ENCODE assay signal across 18 cellular contexts in the genomic region with DNA sequence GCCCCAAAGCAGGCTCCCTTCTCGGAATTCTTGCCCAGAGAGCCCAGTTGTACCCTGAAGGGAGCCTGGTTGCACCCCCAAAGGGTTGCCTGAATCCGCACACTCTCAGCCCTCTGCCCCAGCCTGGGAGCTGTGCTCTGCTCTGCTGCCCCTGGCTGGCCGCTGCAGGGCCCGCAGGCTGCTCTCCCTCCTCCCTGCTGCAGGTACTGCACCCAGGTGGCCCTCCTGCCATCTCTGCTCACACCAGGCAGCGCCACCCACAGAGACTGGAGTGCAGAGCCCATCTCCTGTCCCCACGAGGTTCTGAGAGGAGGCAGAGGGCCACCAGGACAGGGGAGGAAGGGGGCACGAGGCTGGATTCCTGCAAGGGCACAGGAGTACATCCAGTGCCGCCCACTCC.
A peak's percentile ranks its signal among the peaks of the same experiment; 100 is the strongest.
DNase-seq lines count a peak whose midpoint lies in the region; ATAC-seq and TF ChIP-seq lines count a peak whose summit lies in the region.
"Had no signal": no experiment of that assay in that cellular context is flagged by ENCODE, and none has a peak within 500 bp of the region (broad histone marks: within the 10 kb centered on the region; RNA-seq: fewer than 3 reads in every experiment).

No MANE protein-coding gene starts in this region.

- H3K79me2 ChIP-seq in GM23338 (replicated peaks; ENCODE audit: insufficient read depth) (no peaks in the 10 kb centered on the region), parathyroid adenoma (peaks cover 15% of the 10 kb centered on the region)

- 56 to 67% methylated on average over 4 to 8 of the region's 8 CpGs for WGBS in endodermal cell (ENCODE audit: insufficient coverage in 1 of 2, insufficient read length in 1 of 2), 2 experiments

- H3K9me3 Mint-ChIP-seq in GM23338 (no peaks in the 10 kb centered on the region), endodermal cell (no peaks in the 10 kb centered on the region)
- no peaks in the 10 kb centered on the region for H3K9me3 Mint-ChIP-seq in effector memory CD8-positive, alpha-beta T cell
- H3K9me3 Mint-ChIP-seq: activated CD4-positive, alpha-beta T cell treated with anti-CD3 and anti-CD28 coated beads, Interleukin-2, amount 10 ng/mL, durations not matched to agents 7 days and 5 days; activated naive CD4-positive, alpha-beta T cell treated with anti-CD3 and anti-CD28 coated beads, Interleukin-2, amount 50 U/mL, for 24 hours had no signal

- H3K4me1 Mint-ChIP-seq in GM23338 = peaks cover 50% of the 10 kb centered on the region
- peaks cover 6% of the 10 kb centered on the region for H3K4me1 Mint-ChIP-seq in endodermal cell
- no peaks in the 10 kb centered on the region for H3K4me1 Mint-ChIP-seq in effector memory CD8-positive, alpha-beta T cell (ENCODE audit: low read depth in 2 of 2)
- H3K4me1 Mint-ChIP-seq: activated CD4-positive, alpha-beta T cell treated with anti-CD3 and anti-CD28 coated beads, Interleukin-2, amount 10 ng/mL, durations not matched to agents 7 days and 5 days; activated naive CD4-positive, alpha-beta T cell treated with anti-CD3 and anti-CD28 coated beads, Interleukin-2, amount 50 U/mL, for 24 hours had no signal

- peaks cover 11% of the 10 kb centered on the region for H3K27me3 Mint-ChIP-seq in GM23338 (ENCODE audit: insufficient read depth, low read depth, poor library complexity)
- no peaks in the 10 kb centered on the region for H3K27me3 Mint-ChIP-seq in endodermal cell (ENCODE audit: insufficient read depth)
- peaks cover 14 to 33% of the 10 kb centered on the region in 2 donors for H3K27me3 Mint-ChIP-seq in effector memory CD8-positive, alpha-beta T cell

- H3K4me1 ChIP-seq in GM23338 (ENCODE audit: insufficient read depth) (peaks cover 44% of the 10 kb centered on the region), endodermal cell (ENCODE audit: control insufficient read depth, insufficient read depth, low read length) (no peaks in the 10 kb centered on the region), parathyroid adenoma (no peaks in the 10 kb centered on the region)
- H3K4me1 ChIP-seq: esophagus squamous epithelium, heart right ventricle, left ventricle myocardium inferior had no signal

- peak; percentile 96 for ATAC-seq in GM23338
- no peak for ATAC-seq in effector memory CD8-positive, alpha-beta T cell (replicated peaks)
- no peak for ATAC-seq in GM18873 (IDR thresholded peaks at IDR 0.05; ENCODE audit: low FRiP score, unreplicated experiment)
- ATAC-seq in HG03045 (IDR thresholded peaks at IDR 0.05; ENCODE audit: unreplicated experiment) = no peak

- H3K27ac Mint-ChIP-seq in GM23338 = no peak overlapping the region
- no peak overlapping the region for H3K27ac Mint-ChIP-seq in endodermal cell
- no peak overlapping the region for H3K27ac Mint-ChIP-seq in effector memory CD8-positive, alpha-beta T cell
- H3K27ac Mint-ChIP-seq: activated CD4-positive, alpha-beta T cell treated with anti-CD3 and anti-CD28 coated beads, Interleukin-2, amount 10 ng/mL, durations not matched to agents 7 days and 5 days; activated naive CD4-positive, alpha-beta T cell treated with anti-CD3 and anti-CD28 coated beads, Interleukin-2, amount 50 U/mL, for 24 hours; B cell had no signal

- H3K4me3 ChIP-seq in GM23338 (no peak overlapping the region), endodermal cell (ENCODE audit: low read length) (no peak overlapping the region), parathyroid adenoma (ENCODE audit: low read depth, low read length) (no peak overlapping the region)
- H3K4me3 ChIP-seq: dorsolateral prefrontal cortex, esophagus squamous epithelium, heart right ventricle, left ventricle myocardium inferior had no signal

- H3K9ac ChIP-seq in endodermal cell (ENCODE audit: extremely low read depth, low read length, poor library complexity, severe bottlenecking) (no peak overlapping the region), parathyroid adenoma (no peak overlapping the region)

- no peaks in the 10 kb centered on the region for H3K9me3 ChIP-seq in endodermal cell (ENCODE audit: control insufficient read depth, low read length)
- no peaks in the 10 kb centered on the region for H3K9me3 ChIP-seq in parathyroid adenoma (ENCODE audit: control insufficient read depth, low read length)
- H3K9me3 ChIP-seq: esophagus squamous epithelium, heart right ventricle, left ventricle myocardium inferior had no signal

- TF ChIP-seq CTCF in GM23338 (conservative IDR thresholded peaks at IDR 0.05; ENCODE audit: low read depth in 2 of 2) (peak; percentile 40 to 70; a peak in 3 of 4 replicates), endodermal cell (conservative IDR thresholded peaks at IDR 0.05) (peak; percentile 78), parathyroid adenoma (IDR thresholded peaks at IDR 0.05) (peak; percentile 50)

- H3K27ac ChIP-seq in GM23338 (ENCODE audit: low read depth) = no peak overlapping the region
- no peak overlapping the region for H3K27ac ChIP-seq in endodermal cell (ENCODE audit: low read depth, low read length)
- no peak overlapping the region for H3K27ac ChIP-seq in parathyroid adenoma
- H3K27ac ChIP-seq: dorsolateral prefrontal cortex, esophagus squamous epithelium, heart right ventricle, left ventricle myocardium inferior had no signal

- H3K36me3 ChIP-seq in GM23338 (ENCODE audit: insufficient read depth) (no peaks in the 10 kb centered on the region), endodermal cell (ENCODE audit: control insufficient read depth, insufficient read depth, low read length) (no peaks in the 10 kb centered on the region), parathyroid adenoma (ENCODE audit: control insufficient read depth, insufficient read depth, low read length) (no peaks in the 10 kb centered on the region)
- H3K36me3 ChIP-seq: esophagus squamous epithelium, heart right ventricle, left ventricle myocardium inferior had no signal

- H2AFZ ChIP-seq in GM23338 (no peak overlapping the region), parathyroid adenoma (no peak overlapping the region)

- no peaks in the 10 kb centered on the region for H3K9me2 ChIP-seq in GM23338 (ENCODE audit: insufficient read depth)

- peak overlapping the region; percentile 37; the same call in 1 of the 2 replicates for H3K4me2 ChIP-seq in GM23338
- no peak overlapping the region for H3K4me2 ChIP-seq in parathyroid adenoma (ENCODE audit: low read length)

- H3K4me3 Mint-ChIP-seq in GM23338 (no peak overlapping the region), endodermal cell (no peak overlapping the region)
- H3K4me3 Mint-ChIP-seq in effector memory CD8-positive, alpha-beta T cell = no peak overlapping the region
- H3K4me3 Mint-ChIP-seq: activated CD4-positive, alpha-beta T cell treated with anti-CD3 and anti-CD28 coated beads, Interleukin-2, amount 10 ng/mL, durations not matched to agents 7 days and 5 days; activated naive CD4-positive, alpha-beta T cell treated with anti-CD3 and anti-CD28 coated beads, Interleukin-2, amount 50 U/mL, for 24 hours; B cell had no signal

- H3F3A ChIP-seq in GM23338 (replicated peaks; ENCODE audit: low read depth) = no peaks in the 10 kb centered on the region

- peak; percentile 74 for DNase-seq in GM23338 (ENCODE audit: low spot score)
- DNase-seq in NCI-H510A (lab: John Stamatoyannopoulos, UW) = peak; percentile 55
- peak; percentile 79 for DNase-seq in endodermal cell
- no peak for DNase-seq in effector memory CD8-positive, alpha-beta T cell
- DNase-seq: activated CD4-positive, alpha-beta T cell treated with anti-CD3 and anti-CD28 coated beads, Interleukin-2, amount 10 ng/mL, durations not matched to agents 7 days and 5 days; esophagus squamous epithelium; heart right ventricle; left ventricle myocardium inferior; NCI-H1694 treated with DMSO at 0.1 percent for 48 hours; NCI-H82; Right ventricle myocardium superior; substantia nigra had no signal

- no peaks in the 10 kb centered on the region for H4K20me1 ChIP-seq in GM23338 (replicated peaks; ENCODE audit: insufficient read depth)

- H3K36me3 Mint-ChIP-seq in GM23338 (ENCODE audit: low read depth) (no peaks in the 10 kb centered on the region), endodermal cell (ENCODE audit: low read depth) (no peaks in the 10 kb centered on the region)
- H3K36me3 Mint-ChIP-seq in effector memory CD8-positive, alpha-beta T cell (ENCODE audit: insufficient read depth) = no peaks in the 10 kb centered on the region
- H3K36me3 Mint-ChIP-seq: activated naive CD4-positive, alpha-beta T cell treated with anti-CD3 and anti-CD28 coated beads, Interleukin-2, amount 50 U/mL, for 24 hours had no signal

- no peaks in the 10 kb centered on the region for H3K27me3 ChIP-seq in GM23338 (ENCODE audit: insufficient read depth)
- H3K27me3 ChIP-seq in endodermal cell (ENCODE audit: control insufficient read depth, insufficient read depth, low read length, poor library complexity, severe bottlenecking) = no peaks in the 10 kb centered on the region
- no peaks in the 10 kb centered on the region for H3K27me3 ChIP-seq in parathyroid adenoma (ENCODE audit: control insufficient read depth, insufficient read depth, low read length)
- H3K27me3 ChIP-seq: dorsolateral prefrontal cortex had no signal

TF ChIP-seq in GM23338, 12 proteins besides CTCF, POLR2A, EP300 and RAD21:
- TF ChIP-seq REST (IDR thresholded peaks at IDR 0.05; ENCODE audit: unreplicated experiment) = no peak

Comparison
In these comparisons a context has a peak if more than half of its experiments do, and no peak if none do; other contexts are left out.
1. DNase-seq: peak in GM23338 (single experiment), NCI-H510A (single experiment) and endodermal cell (single experiment); none in effector memory CD8-positive, alpha-beta T cell (0 of 3).
2. Peak in every context shown above with its lines, with median percentiles within 50 percentile points of each other: CTCF ChIP-seq.